Comparison of ENCODE assay signal across 3 cellular contexts in genomic region chr17:41215681-41216080, GRCh38.
A peak's percentile ranks its signal among the peaks of the same experiment; 100 is the strongest.
TF ChIP-seq lines count a peak whose summit lies in the region.

No MANE protein-coding gene starts in this region.

TF ChIP-seq in A549, 52 proteins besides CTCF, POLR2A, EP300 and RAD21:
- no peak for TF ChIP-seq ELK1 (IDR thresholded peaks at IDR 0.05; ENCODE audit: low read depth, low read length)
- no peak for TF ChIP-seq TFCP2L1 (CRISPR knock-in tag; IDR thresholded peaks at IDR 0.05)
- TF ChIP-seq JUNB (IDR thresholded peaks at IDR 0.05) = no peak
- no peak for TF ChIP-seq HMGXB4 (CRISPR knock-in tag; IDR thresholded peaks at IDR 0.05; ENCODE audit: borderline replicate concordance)
TF ChIP-seq in A549: peak in this region for 0.

TF ChIP-seq in HEK293, 187 proteins besides CTCF, POLR2A, EP300 and RAD21:
- TF ChIP-seq SP7 (tag by site-specific recombination; IDR thresholded peaks at IDR 0.05) (no peak), ZNF146 (tag by site-specific recombination; IDR thresholded peaks at IDR 0.05) (peak; percentile 69; the same call in 1 of the 2 replicates)
TF ChIP-seq in HEK293: peak in this region for 1.

TF ChIP-seq in K562, 482 proteins besides CTCF, POLR2A, EP300 and RAD21:
- TF ChIP-seq NCOR1 (IDR thresholded peaks at IDR 0.05) = no peak
- TF ChIP-seq RBM25 (IDR thresholded peaks at IDR 0.05; ENCODE audit: low read depth, low read length, severe bottlenecking) = peak; percentile 9
- TF ChIP-seq ZNF146 (CRISPR knock-in tag; IDR thresholded peaks at IDR 0.05; ENCODE audit: unreplicated experiment) = peak; percentile 66
- TF ChIP-seq KAT8 (IDR thresholded peaks at IDR 0.05; ENCODE audit: low read depth) = no peak
- TF ChIP-seq HNRNPK (IDR thresholded peaks at IDR 0.05; ENCODE audit: low read depth, low read length, poor library complexity, severe bottlenecking) = no peak
